In the genomic region with DNA sequence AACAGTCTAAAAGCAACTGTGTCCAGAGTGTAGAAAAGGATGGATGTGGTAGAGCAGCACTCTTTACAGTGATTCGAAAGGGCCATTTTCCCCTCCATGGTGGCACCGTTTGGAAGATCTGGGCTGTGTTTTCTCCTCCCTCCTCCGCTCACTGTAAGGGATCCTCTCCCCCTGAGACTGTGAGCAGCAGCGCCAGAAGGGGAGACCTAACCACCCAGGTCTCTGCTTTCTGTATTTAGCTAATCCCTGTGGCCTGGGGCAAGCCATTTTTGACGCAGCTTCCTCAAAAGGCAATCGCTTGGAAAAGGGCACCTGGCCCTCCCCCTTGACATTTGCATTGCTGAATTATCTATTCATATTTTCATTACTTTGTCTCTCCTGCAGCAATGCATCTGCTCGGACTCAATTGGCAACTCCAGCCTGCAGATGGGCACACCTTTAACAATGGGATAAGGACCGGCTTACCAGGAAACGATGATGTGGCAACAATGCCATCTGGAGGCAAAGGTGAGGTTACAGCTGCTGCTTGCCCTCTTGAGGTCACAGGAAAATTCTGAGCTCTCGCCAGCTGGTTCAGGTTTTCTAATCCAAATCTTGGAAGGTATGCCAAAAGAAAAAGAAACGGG, we compare ENCODE assay signal across 9 cellular contexts.
DNase-seq lines count a peak whose midpoint lies in the region; ATAC-seq, FAIRE-seq and TF ChIP-seq lines count a peak whose summit lies in the region.
"Had no signal": no experiment of that assay in that cellular context is flagged by ENCODE, and none has a peak within 500 bp of the region (broad histone marks: within the 10 kb centered on the region; RNA-seq: fewer than 3 reads in every experiment).

No MANE protein-coding gene starts in this region.

- no peak overlapping the region for H3K56ac ChIP-seq in H9 (ENCODE audit: insufficient read length, low read depth, low read length)

- DNase-seq in NCI-H2196 (lab: John Stamatoyannopoulos, UW; ENCODE audit: unreplicated experiment) (peak; percentile 47), NCI-H2196 treated with DMSO at 0.1 percent for 48 hours (lab: John Stamatoyannopoulos, UW; ENCODE audit: unreplicated experiment) (no peak), H9 (peak; percentile 84), NCI-H2081 treated with DMSO at 0.1 percent for 48 hours (lab: John Stamatoyannopoulos, UW) (peak; percentile 26), astrocyte of the hippocampus (ENCODE audit: low read depth, low spot score) (peak; percentile 76), keratinocyte (ENCODE audit: low read depth, low spot score) (peak; percentile 11), GDM1 (lab: John Stamatoyannopoulos, UW) (no peak)

- no peak overlapping the region for H3K9ac ChIP-seq in H9 (ENCODE audit: extremely low read depth, insufficient read length, low read length)
- no peak overlapping the region for H3K9ac ChIP-seq in keratinocyte (ENCODE audit: control insufficient read depth, extremely low read depth, insufficient read depth, low read length)

- H3K79me1 ChIP-seq in H9 (ENCODE audit: insufficient read depth, low read depth, low read length, poor library complexity, severe bottlenecking) = no peaks in the 10 kb centered on the region

- H2BK20ac ChIP-seq in H9 (ENCODE audit: low read depth, low read length, poor library complexity, severe bottlenecking) = no peak overlapping the region

- no peak overlapping the region for H2BK5ac ChIP-seq in H9 (ENCODE audit: insufficient read length, low read length)

- H4K5ac ChIP-seq in H9 (ENCODE audit: insufficient read length, low read depth, low read length) = no peak overlapping the region

- no peaks in the 10 kb centered on the region for H4K20me1 ChIP-seq in H9 (ENCODE audit: control insufficient read depth, insufficient read depth, insufficient read length)
- no peaks in the 10 kb centered on the region for H4K20me1 ChIP-seq in keratinocyte (ENCODE audit: control insufficient read depth, extremely low read depth, insufficient read depth, low read length)

- no peaks in the 10 kb centered on the region for H3K9me3 ChIP-seq in H9 (ENCODE audit: control insufficient read depth, low read depth, low read length)
- H3K9me3 ChIP-seq in keratinocyte (ENCODE audit: control insufficient read depth, low read depth, low read length) = no peaks in the 10 kb centered on the region

- H3K18ac ChIP-seq in H9 (ENCODE audit: insufficient read length, low read depth, low read length) = no peak overlapping the region

- no peak overlapping the region for H3K27ac Mint-ChIP-seq in H9
- H3K27ac Mint-ChIP-seq: activated naive CD4-positive, alpha-beta T cell treated with anti-CD3 and anti-CD28 coated beads, Interleukin-2, amount 50 U/mL, for 24 hours had no signal

- H3T11ph ChIP-seq in H9 (ENCODE audit: low read length) = no peak overlapping the region

- H4K8ac ChIP-seq in H9 (replicated peaks; ENCODE audit: insufficient read length, low read depth, low read length) = no peak overlapping the region

- H2BK120ac ChIP-seq in H9 (ENCODE audit: low read depth, low read length, poor library complexity, severe bottlenecking) = no peak overlapping the region

- 0 out of 5 replicates have a peak overlapping the region, but pooled peaks of 1 of the 2 experiments have one; percentile 1 for H3K4me3 Mint-ChIP-seq in H9
- H3K4me3 Mint-ChIP-seq: activated naive CD4-positive, alpha-beta T cell treated with anti-CD3 and anti-CD28 coated beads, Interleukin-2, amount 50 U/mL, for 24 hours had no signal

- no peak for ATAC-seq in HG03280 (IDR thresholded peaks at IDR 0.05; ENCODE audit: unreplicated experiment)

- no peak overlapping the region for H2BK15ac ChIP-seq in H9 (ENCODE audit: low read depth, low read length)

- H3K79me2 ChIP-seq in H9 (ENCODE audit: insufficient read depth, low read length) = no peaks in the 10 kb centered on the region
- H3K79me2 ChIP-seq in keratinocyte (ENCODE audit: control insufficient read depth, insufficient read depth, low read length) = peaks cover 12% of the 10 kb centered on the region

- no peak overlapping the region for H2BK12ac ChIP-seq in H9 (ENCODE audit: insufficient read length, low read depth, low read length)

- H4K91ac ChIP-seq in H9 (ENCODE audit: insufficient read length, low read depth, low read length) = no peak overlapping the region

- no peak overlapping the region for H3K23ac ChIP-seq in H9 (ENCODE audit: insufficient read length, low read depth, low read length)

- H3K36me3 Mint-ChIP-seq in H9 (ENCODE audit: insufficient read depth in 1 of 3, low read depth in 3 of 3) = no peaks in the 10 kb centered on the region
- H3K36me3 Mint-ChIP-seq: activated naive CD4-positive, alpha-beta T cell treated with anti-CD3 and anti-CD28 coated beads, Interleukin-2, amount 50 U/mL, for 24 hours had no signal

- peaks cover 10% of the 10 kb centered on the region in 2 experiments for H3K36me3 ChIP-seq in keratinocyte (ENCODE audit: control insufficient read depth in 2 of 2, extremely low read depth in 1 of 2, insufficient read depth in 2 of 2, low read length in 2 of 2)

- H3K14ac ChIP-seq in H9 (ENCODE audit: insufficient read depth, low read length) = no peak overlapping the region

- H2AFZ ChIP-seq in H9 (ENCODE audit: low read length) (no peak overlapping the region), keratinocyte (ENCODE audit: control insufficient read depth, low read length) (no peak overlapping the region)

- peaks cover 3% of the 10 kb centered on the region; the same call in 1 of the 2 replicates for H3K4me1 ChIP-seq in H9 (ENCODE audit: insufficient read depth, low read length)
- no peaks in the 10 kb centered on the region for H3K4me1 ChIP-seq in keratinocyte (ENCODE audit: control insufficient read depth, extremely low read depth, insufficient read depth, low read length)

- H3K4me3 ChIP-seq in keratinocyte (ENCODE audit: control insufficient read depth in 2 of 3, extremely low read depth in 1 of 3, insufficient read depth in 2 of 3, low read depth in 1 of 3, low read length in 3 of 3) = no peak overlapping the region

- peaks cover 31 to 36% of the 10 kb centered on the region in 2 experiments for H3K4me1 Mint-ChIP-seq in H9
- H3K4me1 Mint-ChIP-seq: activated naive CD4-positive, alpha-beta T cell treated with anti-CD3 and anti-CD28 coated beads, Interleukin-2, amount 50 U/mL, for 24 hours had no signal

- no peaks in the 10 kb centered on the region for H3K23me2 ChIP-seq in H9 (ENCODE audit: insufficient read length, low read depth, low read length, poor library complexity, severe bottlenecking)

- no peak overlapping the region for H2AK5ac ChIP-seq in H9 (ENCODE audit: insufficient read length, low read length)

- no CpG with 5 or more reads among the region's 11 CpGs for WGBS in H9 (ENCODE audit: extremely low coverage, insufficient read length, low lambda C conversion rate)

- peak; percentile 85 for TF ChIP-seq CTCF in H9 (conservative IDR thresholded peaks at IDR 0.05)
- TF ChIP-seq CTCF in keratinocyte (optimal IDR thresholded peaks at IDR 0.05 in 1 of 3, IDR thresholded peaks at IDR 0.05 in 1 of 3, conservative IDR thresholded peaks at IDR 0.05 in 1 of 3; ENCODE audit: extremely low read depth in 1 of 3, insufficient read depth in 2 of 3, low read length in 3 of 3) = peak; percentile 34 to 85 (median 56)

- dilution Hi-C loops in keratinocyte (cut with MboI; ENCODE audit: extremely low pct_ligation_motif_present, low sequenced_read_pairs) = no loop called here

- H3K4ac ChIP-seq in H9 (ENCODE audit: low read depth, low read length) = no peak overlapping the region

- H3K27ac ChIP-seq in H9 (ENCODE audit: insufficient read length, low read depth, low read length) = no peak overlapping the region
- H3K27ac ChIP-seq in keratinocyte (ENCODE audit: control insufficient read depth, insufficient read depth, low read length) = no peak overlapping the region

- peak; percentile 60 for FAIRE-seq in keratinocyte (lab: Jason Lieb, UNC)

- no peaks in the 10 kb centered on the region for H3K27me3 ChIP-seq in H9 (ENCODE audit: insufficient read depth, low read length)
- no peaks in the 10 kb centered on the region for H3K27me3 ChIP-seq in keratinocyte (ENCODE audit: control insufficient read depth, extremely low read depth, insufficient read depth, low read length)

- H3K9me1 ChIP-seq in keratinocyte (ENCODE audit: control insufficient read depth, extremely low read depth, insufficient read depth, low read length) = no peaks in the 10 kb centered on the region

- H3K4me2 ChIP-seq in H9 (ENCODE audit: insufficient read depth, insufficient read length, low read length) = peak overlapping the region; percentile 2
- no peak overlapping the region for H3K4me2 ChIP-seq in keratinocyte (ENCODE audit: control insufficient read depth, extremely low read depth, insufficient read depth, low read depth, low read length)

- H3K27me3 Mint-ChIP-seq in H9 (ENCODE audit: low read depth) = peaks cover under 1% of the 10 kb centered on the region; the same call in 1 of the 2 replicates
- H3K27me3 Mint-ChIP-seq: activated naive CD4-positive, alpha-beta T cell treated with anti-CD3 and anti-CD28 coated beads, Interleukin-2, amount 50 U/mL, for 24 hours had no signal

- no peaks in the 10 kb centered on the region for H3K9me3 Mint-ChIP-seq in H9
- H3K9me3 Mint-ChIP-seq: activated naive CD4-positive, alpha-beta T cell treated with anti-CD3 and anti-CD28 coated beads, Interleukin-2, amount 50 U/mL, for 24 hours had no signal

Comparison
In these comparisons a context has a peak if more than half of its experiments do, and no peak if none do; other contexts are left out.
1. DNase-seq: peak in NCI-H2196 (single experiment), H9 (single experiment), NCI-H2081 treated with DMSO at 0.1 percent for 48 hours (single experiment), astrocyte of the hippocampus (single experiment) and keratinocyte (single experiment); none in NCI-H2196 treated with DMSO at 0.1 percent for 48 hours (single experiment) and GDM1 (single experiment).